ENCODE assay signal across 8 cellular contexts in genomic region chr6:36615018-36615761, GRCh38. TPM values are rescaled to one million over a fixed set of nuclear protein-coding genes. Genes with fewer than 3 reads are reported as not detected.
DNase-seq lines count a peak whose midpoint lies in the region; ATAC-seq and TF ChIP-seq lines count a peak whose summit lies in the region.

No MANE protein-coding gene starts in this region.

- no peaks in the 10 kb centered on the region for H3K9me3 ChIP-seq in A673 (ENCODE audit: low read depth, low read length, poor library complexity, severe bottlenecking)

- CTCF ChIA-PET in A673 (lab: Charles Lee): interaction anchor here (0.7 to 1.4 kb wide), 6 partner anchors 64 to 192 kb away, joined by 3 to 8 read pairs (median 6); no protein-coding TSS in a partner anchor
- CTCF ChIA-PET in activated CD8-positive, alpha-beta memory T cell treated with anti-CD3 and anti-CD28 coated beads, Interleukin-2, amount 10 ng/mL, durations not matched to agents 7 days and 5 days (lab: Charles Lee): interaction anchor here (0.6 to 4.8 kb wide), 51 partner anchors 8 to 404 kb away, joined by 3 to 112 read pairs (median 4); partner anchors contain the start of genes C6orf89, CDKN1A and RAB44

- H3K27me3 Mint-ChIP-seq in activated CD8-positive, alpha-beta memory T cell treated with anti-CD3 and anti-CD28 coated beads, Interleukin-2, amount 10 ng/mL, durations not matched to agents 7 days and 5 days: no peaks in the 10 kb centered on the region
- no peaks in the 10 kb centered on the region for H3K27me3 Mint-ChIP-seq in nephron progenitor cell (ENCODE audit: low read depth, poor library complexity)

- peak; percentile 82 for TF ChIP-seq CTCF in A673 (conservative IDR thresholded peaks at IDR 0.05; ENCODE audit: low read depth, low read length)
- TF ChIP-seq CTCF in GM06990 (IDR thresholded peaks at IDR 0.05; ENCODE audit: insufficient read depth, low read length, poor library complexity, severe bottlenecking): peak; percentile 85
- TF ChIP-seq CTCF in nephron progenitor cell (IDR thresholded peaks at IDR 0.05): peak; percentile 59

- H3K27ac ChIP-seq in A673 (ENCODE audit: low read depth, low read length, poor library complexity, severe bottlenecking): no peak overlapping the region

- no TSS peak for BruUV-seq in A673 (replicated peaks; lab: Mats Ljungman, UMichigan)

- H3K36me3 ChIP-seq in A673 (ENCODE audit: insufficient read depth, low read length, poor library complexity, severe bottlenecking): peaks cover 5% of the 10 kb centered on the region
- peaks cover 2% of the 10 kb centered on the region; the same call in 1 of the 2 replicates for H3K36me3 ChIP-seq in GM06990 (ENCODE audit: control insufficient read depth, insufficient read depth, low read length)

- peaks cover 13% of the 10 kb centered on the region for H3K4me1 Mint-ChIP-seq in activated CD8-positive, alpha-beta memory T cell treated with anti-CD3 and anti-CD28 coated beads, Interleukin-2, amount 10 ng/mL, durations not matched to agents 7 days and 5 days
- H3K4me1 Mint-ChIP-seq in nephron progenitor cell: peaks cover 3% of the 10 kb centered on the region

- peak; percentile 75 for DNase-seq in A673 (ENCODE audit: low spot score)
- no peak for DNase-seq in GM06990 (ENCODE audit: extremely low read depth, insufficient read length)
- peak; percentile 25 for DNase-seq in NCI-H2227 treated with DMSO at 0.1 percent for 48 hours (lab: John Stamatoyannopoulos, UW)
- DNase-seq in activated CD8-positive, alpha-beta memory T cell treated with anti-CD3 and anti-CD28 coated beads, Interleukin-2, amount 10 ng/mL, durations not matched to agents 7 days and 5 days: peak; percentile 55
- peak; percentile 68 for DNase-seq in fibroblast of gingiva (ENCODE audit: low read depth)
- peak; percentile 30 for DNase-seq in nephron progenitor cell
- no peak for DNase-seq in cortex of kidney (lab: John Stamatoyannopoulos, UW)

- intact Hi-C loops in A673 (cut with micrococcal nuclease; ENCODE audit: unreplicated experiment): loop anchor here (2.0 kb wide), 1 partner anchor 144 kb away; no protein-coding TSS in a partner anchor

- H3K27me3 ChIP-seq in A673 (replicated peaks; ENCODE audit: insufficient read depth, low read depth, low read length, poor library complexity): no peaks in the 10 kb centered on the region
- no peaks in the 10 kb centered on the region for H3K27me3 ChIP-seq in GM06990 (replicated peaks; ENCODE audit: control insufficient read depth, insufficient read depth, low read length)

- H3K9me3 Mint-ChIP-seq in activated CD8-positive, alpha-beta memory T cell treated with anti-CD3 and anti-CD28 coated beads, Interleukin-2, amount 10 ng/mL, durations not matched to agents 7 days and 5 days (ENCODE audit: low read depth): no peaks in the 10 kb centered on the region
- H3K9me3 Mint-ChIP-seq in nephron progenitor cell: peaks cover 16% of the 10 kb centered on the region

- H3K4me3 ChIP-seq in A673 (ENCODE audit: low read depth, low read length, poor library complexity, severe bottlenecking) (no peak overlapping the region), GM06990 (replicated peaks; ENCODE audit: low read depth, low read length) (no peak overlapping the region)

- no peak overlapping the region for H3K4me3 Mint-ChIP-seq in activated CD8-positive, alpha-beta memory T cell treated with anti-CD3 and anti-CD28 coated beads, Interleukin-2, amount 10 ng/mL, durations not matched to agents 7 days and 5 days
- H3K4me3 Mint-ChIP-seq in nephron progenitor cell: no peak overlapping the region

- ATAC-seq in activated CD8-positive, alpha-beta memory T cell treated with anti-CD3 and anti-CD28 coated beads, Interleukin-2, amount 10 ng/mL, durations not matched to agents 7 days and 5 days: peak; percentile 52
- ATAC-seq in HG02840 (IDR thresholded peaks at IDR 0.05; ENCODE audit: low FRiP score, unreplicated experiment): no peak

- H3K4me1 ChIP-seq in A673 (ENCODE audit: insufficient read depth, low read length, poor library complexity, severe bottlenecking): no peaks in the 10 kb centered on the region

- H3K27ac Mint-ChIP-seq in activated CD8-positive, alpha-beta memory T cell treated with anti-CD3 and anti-CD28 coated beads, Interleukin-2, amount 10 ng/mL, durations not matched to agents 7 days and 5 days: peak overlapping the region; percentile 4
- no peak overlapping the region for H3K27ac Mint-ChIP-seq in nephron progenitor cell

- POLR2A ChIA-PET in A673 (lab: Charles Lee; ENCODE audit: low non-redundant PET): interaction anchor here (0.6 to 1.0 kb wide), 4 partner anchors 12 to 877 kb away, joined by 3 to 10 read pairs (median 5); no protein-coding TSS in a partner anchor

- peaks cover 18% of the 10 kb centered on the region for H3K36me3 Mint-ChIP-seq in activated CD8-positive, alpha-beta memory T cell treated with anti-CD3 and anti-CD28 coated beads, Interleukin-2, amount 10 ng/mL, durations not matched to agents 7 days and 5 days
- peaks cover 43% of the 10 kb centered on the region for H3K36me3 Mint-ChIP-seq in nephron progenitor cell (ENCODE audit: low read depth)

RNA-seq across cellular contexts. Expression of gene SRSF3, which starts 21.0 kb away (rescaled TPM):
- 623 and 682 TPM in 2 replicates for total RNA-seq in A673 (2021)
- 100 to 1,000 TPM; 416 to 514 TPM for total RNA-seq in activated CD8-positive, alpha-beta memory T cell treated with anti-CD3 and anti-CD28 coated beads, Interleukin-2, amount 10 ng/mL, durations not matched to agents 7 days and 5 days

Comparison
In these comparisons a context has a peak if more than half of its experiments do, and no peak if none do; other contexts are left out.
1. DNase-seq: peak in A673 (single experiment), NCI-H2227 treated with DMSO at 0.1 percent for 48 hours (single experiment), activated CD8-positive, alpha-beta memory T cell treated with anti-CD3 and anti-CD28 coated beads, Interleukin-2, amount 10 ng/mL, durations not matched to agents 7 days and 5 days (single experiment), fibroblast of gingiva (single experiment) and nephron progenitor cell (single experiment); none in GM06990 (single experiment) and cortex of kidney (single experiment).
2. Peak in every context shown above with its lines, with median percentiles within 50 percentile points of each other: CTCF ChIP-seq.